ENCODE assay signal across 1 cellular context in the genomic region with DNA sequence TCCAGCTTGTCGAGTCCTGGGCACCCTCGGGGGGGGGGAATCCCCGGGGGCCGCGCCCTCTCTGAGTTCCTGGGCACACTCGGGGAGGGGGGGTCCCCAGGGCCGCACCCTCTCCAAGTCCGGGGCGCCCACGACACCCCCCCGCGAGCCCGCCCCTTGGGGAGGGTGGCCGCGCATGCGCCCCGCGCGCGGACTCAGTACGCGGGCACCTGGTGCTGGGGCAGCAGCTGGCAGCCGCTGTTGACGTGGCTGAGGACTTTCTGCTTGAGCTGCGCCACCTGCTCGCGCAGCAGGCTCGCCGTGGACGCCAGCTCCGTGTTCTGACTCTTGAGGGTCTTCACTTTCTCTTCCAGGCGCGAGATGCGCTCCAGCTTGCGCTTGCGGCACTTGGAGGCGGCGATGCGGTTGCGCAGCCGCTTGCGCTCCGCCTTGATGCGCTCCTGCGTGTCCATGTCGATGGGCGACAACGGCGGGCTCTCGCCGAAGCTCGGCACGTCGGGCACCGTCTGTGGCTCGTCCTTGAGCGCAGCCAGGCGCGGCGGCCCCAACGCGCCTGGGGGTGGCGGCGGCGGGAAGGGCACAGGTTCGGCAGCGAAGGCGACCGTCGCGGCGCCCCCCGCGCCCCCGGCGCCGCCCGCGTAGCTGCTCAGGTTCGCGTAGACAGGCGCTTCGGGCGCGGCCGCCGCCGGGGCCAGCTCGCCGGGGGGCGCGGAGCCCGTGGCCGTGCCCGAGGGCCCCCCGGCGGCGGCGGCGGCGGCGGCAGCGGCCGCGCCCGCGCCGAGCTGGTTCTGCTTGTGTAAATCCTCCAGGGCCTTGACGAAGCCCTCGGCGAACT.
TF ChIP-seq lines count a peak whose summit lies in the region.

No MANE protein-coding gene starts in this region.

TF ChIP-seq in K562, 482 proteins besides CTCF, POLR2A, EP300 and RAD21 (continued from another document and continues in another):
- TF ChIP-seq, protein P1, sequence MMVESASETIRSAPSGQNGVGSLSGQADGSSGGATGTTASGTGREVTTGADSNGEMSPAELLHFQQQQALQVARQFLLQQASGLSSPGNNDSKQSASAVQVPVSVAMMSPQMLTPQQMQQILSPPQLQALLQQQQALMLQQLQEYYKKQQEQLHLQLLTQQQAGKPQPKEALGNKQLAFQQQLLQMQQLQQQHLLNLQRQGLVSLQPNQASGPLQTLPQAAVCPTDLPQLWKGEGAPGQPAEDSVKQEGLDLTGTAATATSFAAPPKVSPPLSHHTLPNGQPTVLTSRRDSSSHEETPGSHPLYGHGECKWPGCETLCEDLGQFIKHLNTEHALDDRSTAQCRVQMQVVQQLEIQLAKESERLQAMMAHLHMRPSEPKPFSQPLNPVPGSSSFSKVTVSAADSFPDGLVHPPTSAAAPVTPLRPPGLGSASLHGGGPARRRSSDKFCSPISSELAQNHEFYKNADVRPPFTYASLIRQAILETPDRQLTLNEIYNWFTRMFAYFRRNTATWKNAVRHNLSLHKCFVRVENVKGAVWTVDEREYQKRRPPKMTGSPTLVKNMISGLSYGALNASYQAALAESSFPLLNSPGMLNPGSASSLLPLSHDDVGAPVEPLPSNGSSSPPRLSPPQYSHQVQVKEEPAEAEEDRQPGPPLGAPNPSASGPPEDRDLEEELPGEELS (CRISPR knock-in tag; IDR thresholded peaks at IDR 0.05; ENCODE audit: borderline replicate concordance) = no peak; the same call in 1 of the 2 replicates
- TF ChIP-seq ZBTB49 (CRISPR knock-in tag; IDR thresholded peaks at IDR 0.05; ENCODE audit: borderline replicate concordance) (no peak; the same call in 1 of the 2 replicates), ASH1L (IDR thresholded peaks at IDR 0.05; ENCODE audit: borderline replicate concordance, low read depth, partially characterized antibody) (no peak), CXXC5 (CRISPR knock-in tag; IDR thresholded peaks at IDR 0.05) (peak; percentile 18; the same call in 1 of the 2 replicates), ZBTB2 (IDR thresholded peaks at IDR 0.05) (peak; percentile 80), NCOR1 (IDR thresholded peaks at IDR 0.05) (no peak), U2AF1 (optimal IDR thresholded peaks at IDR 0.05; ENCODE audit: low read depth, low read length) (peak; percentile 19), CREBBP (IDR thresholded peaks at IDR 0.05; ENCODE audit: low read depth, low read length) (no peak), PRPF4 (IDR thresholded peaks at IDR 0.05; ENCODE audit: insufficient read depth, low read depth, low read length, poor library complexity, severe bottlenecking) (peak; percentile 93), ZKSCAN1 (IDR thresholded peaks at IDR 0.05; ENCODE audit: low read depth, low read length) (no peak), MAZ (CRISPR knock-in tag; conservative IDR thresholded peaks at IDR 0.05 in 1 of 2, IDR thresholded peaks at IDR 0.05 in 1 of 2) (peak; percentile 99 to 100), ZNF133 (CRISPR knock-in tag; IDR thresholded peaks at IDR 0.05) (no peak), POLR2AphosphoS2 (IDR thresholded peaks at IDR 0.05; ENCODE audit: low read length) (no peak; the same call in 1 of the 2 replicates), ARHGAP35 (IDR thresholded peaks at IDR 0.05; ENCODE audit: partially characterized antibody) (no peak), PHB (CRISPR knock-in tag; IDR thresholded peaks at IDR 0.05) (no peak), THRA (IDR thresholded peaks at IDR 0.05) (no peak), GTF2A2 (tag; IDR thresholded peaks at IDR 0.05) (no peak), ARID2 (IDR thresholded peaks at IDR 0.05) (no peak), SUPT5H (IDR thresholded peaks at IDR 0.05) (peak; percentile 9), ZNF717 (CRISPR knock-in tag; IDR thresholded peaks at IDR 0.05) (no peak), SP1 (CRISPR knock-in tag; IDR thresholded peaks at IDR 0.05) (peak; percentile 84), TCF7 (IDR thresholded peaks at IDR 0.05; ENCODE audit: borderline replicate concordance) (no peak), NR2F6 (CRISPR knock-in tag; IDR thresholded peaks at IDR 0.05) (no peak), CHD1 (IDR thresholded peaks at IDR 0.05; ENCODE audit: low read length) (peak; percentile 92), UBTF (IDR thresholded peaks at IDR 0.05; ENCODE audit: borderline replicate concordance in 1 of 2, low read depth in 2 of 2, low read length in 2 of 2) (peak in 1 of 2 experiments; percentile 51; a peak in 1 of 4 replicates), SRF (CRISPR knock-in tag; IDR thresholded peaks at IDR 0.05) (no peak), POLR2G (IDR thresholded peaks at IDR 0.05; ENCODE audit: low read depth, low read length) (peak; percentile 79), SIRT6 (IDR thresholded peaks at IDR 0.05; ENCODE audit: low read depth, low read length) (peak; percentile 93), HNRNPLL (IDR thresholded peaks at IDR 0.05; ENCODE audit: low read depth, low read length, poor library complexity, severe bottlenecking) (peak; percentile 93), HDAC6 (IDR thresholded peaks at IDR 0.05; ENCODE audit: low read depth, low read length) (no peak), ERF (CRISPR knock-in tag; IDR thresholded peaks at IDR 0.05) (peak; percentile 84; the same call in 1 of the 2 replicates), E2F6 (IDR thresholded peaks at IDR 0.05; ENCODE audit: borderline replicate concordance in 1 of 2, extremely low read depth in 1 of 2, insufficient read depth in 1 of 2, insufficient read length in 1 of 2, low read depth in 1 of 2, low read length in 1 of 2, poor library complexity in 1 of 2, severe bottlenecking in 1 of 2) (peak in 1 of 2 experiments; percentile 29)
- TF ChIP-seq, protein P2, sequence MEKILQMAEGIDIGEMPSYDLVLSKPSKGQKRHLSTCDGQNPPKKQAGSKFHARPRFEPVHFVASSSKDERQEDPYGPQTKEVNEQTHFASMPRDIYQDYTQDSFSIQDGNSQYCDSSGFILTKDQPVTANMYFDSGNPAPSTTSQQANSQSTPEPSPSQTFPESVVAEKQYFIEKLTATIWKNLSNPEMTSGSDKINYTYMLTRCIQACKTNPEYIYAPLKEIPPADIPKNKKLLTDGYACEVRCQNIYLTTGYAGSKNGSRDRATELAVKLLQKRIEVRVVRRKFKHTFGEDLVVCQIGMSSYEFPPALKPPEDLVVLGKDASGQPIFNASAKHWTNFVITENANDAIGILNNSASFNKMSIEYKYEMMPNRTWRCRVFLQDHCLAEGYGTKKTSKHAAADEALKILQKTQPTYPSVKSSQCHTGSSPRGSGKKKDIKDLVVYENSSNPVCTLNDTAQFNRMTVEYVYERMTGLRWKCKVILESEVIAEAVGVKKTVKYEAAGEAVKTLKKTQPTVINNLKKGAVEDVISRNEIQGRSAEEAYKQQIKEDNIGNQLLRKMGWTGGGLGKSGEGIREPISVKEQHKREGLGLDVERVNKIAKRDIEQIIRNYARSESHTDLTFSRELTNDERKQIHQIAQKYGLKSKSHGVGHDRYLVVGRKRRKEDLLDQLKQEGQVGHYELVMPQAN (IDR thresholded peaks at IDR 0.05; ENCODE audit: borderline replicate concordance) = no peak
- TF ChIP-seq, protein P3, sequence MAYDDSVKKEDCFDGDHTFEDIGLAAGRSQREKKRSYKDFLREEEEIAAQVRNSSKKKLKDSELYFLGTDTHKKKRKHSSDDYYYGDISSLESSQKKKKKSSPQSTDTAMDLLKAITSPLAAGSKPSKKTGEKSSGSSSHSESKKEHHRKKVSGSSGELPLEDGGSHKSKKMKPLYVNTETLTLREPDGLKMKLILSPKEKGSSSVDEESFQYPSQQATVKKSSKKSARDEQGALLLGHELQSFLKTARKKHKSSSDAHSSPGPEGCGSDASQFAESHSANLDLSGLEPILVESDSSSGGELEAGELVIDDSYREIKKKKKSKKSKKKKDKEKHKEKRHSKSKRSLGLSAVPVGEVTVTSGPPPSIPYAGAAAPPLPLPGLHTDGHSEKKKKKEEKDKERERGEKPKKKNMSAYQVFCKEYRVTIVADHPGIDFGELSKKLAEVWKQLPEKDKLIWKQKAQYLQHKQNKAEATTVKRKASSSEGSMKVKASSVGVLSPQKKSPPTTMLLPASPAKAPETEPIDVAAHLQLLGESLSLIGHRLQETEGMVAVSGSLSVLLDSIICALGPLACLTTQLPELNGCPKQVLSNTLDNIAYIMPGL (CRISPR knock-in tag; IDR thresholded peaks at IDR 0.05) = peak; percentile 55; the same call in 1 of the 2 replicates
- TF ChIP-seq, protein P4, sequence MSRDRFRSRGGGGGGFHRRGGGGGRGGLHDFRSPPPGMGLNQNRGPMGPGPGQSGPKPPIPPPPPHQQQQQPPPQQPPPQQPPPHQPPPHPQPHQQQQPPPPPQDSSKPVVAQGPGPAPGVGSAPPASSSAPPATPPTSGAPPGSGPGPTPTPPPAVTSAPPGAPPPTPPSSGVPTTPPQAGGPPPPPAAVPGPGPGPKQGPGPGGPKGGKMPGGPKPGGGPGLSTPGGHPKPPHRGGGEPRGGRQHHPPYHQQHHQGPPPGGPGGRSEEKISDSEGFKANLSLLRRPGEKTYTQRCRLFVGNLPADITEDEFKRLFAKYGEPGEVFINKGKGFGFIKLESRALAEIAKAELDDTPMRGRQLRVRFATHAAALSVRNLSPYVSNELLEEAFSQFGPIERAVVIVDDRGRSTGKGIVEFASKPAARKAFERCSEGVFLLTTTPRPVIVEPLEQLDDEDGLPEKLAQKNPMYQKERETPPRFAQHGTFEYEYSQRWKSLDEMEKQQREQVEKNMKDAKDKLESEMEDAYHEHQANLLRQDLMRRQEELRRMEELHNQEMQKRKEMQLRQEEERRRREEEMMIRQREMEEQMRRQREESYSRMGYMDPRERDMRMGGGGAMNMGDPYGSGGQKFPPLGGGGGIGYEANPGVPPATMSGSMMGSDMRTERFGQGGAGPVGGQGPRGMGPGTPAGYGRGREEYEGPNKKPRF (IDR thresholded peaks at IDR 0.05; ENCODE audit: low read depth, low read length) = no peak
- TF ChIP-seq, protein P5, sequence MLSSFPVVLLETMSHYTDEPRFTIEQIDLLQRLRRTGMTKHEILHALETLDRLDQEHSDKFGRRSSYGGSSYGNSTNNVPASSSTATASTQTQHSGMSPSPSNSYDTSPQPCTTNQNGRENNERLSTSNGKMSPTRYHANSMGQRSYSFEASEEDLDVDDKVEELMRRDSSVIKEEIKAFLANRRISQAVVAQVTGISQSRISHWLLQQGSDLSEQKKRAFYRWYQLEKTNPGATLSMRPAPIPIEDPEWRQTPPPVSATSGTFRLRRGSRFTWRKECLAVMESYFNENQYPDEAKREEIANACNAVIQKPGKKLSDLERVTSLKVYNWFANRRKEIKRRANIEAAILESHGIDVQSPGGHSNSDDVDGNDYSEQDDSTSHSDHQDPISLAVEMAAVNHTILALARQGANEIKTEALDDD (IDR thresholded peaks at IDR 0.05) = no peak
